In genomic region chr5:16974981-16975380, GRCh38 we compare ENCODE assay signal across 1 cellular context.
TF ChIP-seq lines count a peak whose summit lies in the region.

No MANE protein-coding gene starts in this region.

TF ChIP-seq in IMR-90, 13 proteins besides CTCF, POLR2A, EP300 and RAD21 (continued from another document):
- TF ChIP-seq, protein P1, sequence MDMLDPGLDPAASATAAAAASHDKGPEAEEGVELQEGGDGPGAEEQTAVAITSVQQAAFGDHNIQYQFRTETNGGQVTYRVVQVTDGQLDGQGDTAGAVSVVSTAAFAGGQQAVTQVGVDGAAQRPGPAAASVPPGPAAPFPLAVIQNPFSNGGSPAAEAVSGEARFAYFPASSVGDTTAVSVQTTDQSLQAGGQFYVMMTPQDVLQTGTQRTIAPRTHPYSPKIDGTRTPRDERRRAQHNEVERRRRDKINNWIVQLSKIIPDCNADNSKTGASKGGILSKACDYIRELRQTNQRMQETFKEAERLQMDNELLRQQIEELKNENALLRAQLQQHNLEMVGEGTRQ (IDR thresholded peaks at IDR 0.05; ENCODE audit: low read depth, low read length): no peak
